Comparison of ENCODE assay signal across 32 cellular contexts in the genomic region with DNA sequence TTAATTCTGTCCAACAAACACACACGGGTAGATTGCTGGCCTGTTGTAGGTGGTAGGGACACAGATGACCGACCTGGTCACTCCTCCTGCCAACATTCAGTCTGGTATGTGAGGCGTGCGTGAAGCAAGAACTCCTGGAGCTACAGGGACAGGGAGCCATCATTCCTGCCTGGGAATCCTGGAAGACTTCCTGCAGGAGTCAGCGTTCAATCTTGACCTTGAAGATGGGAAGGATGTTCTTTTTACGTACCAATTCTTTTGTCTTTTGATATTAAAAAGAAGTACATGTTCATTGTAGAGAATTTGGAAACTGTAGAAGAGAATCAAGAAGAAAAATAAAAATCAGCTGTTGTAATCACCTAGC. TPM values are rescaled to one million over a fixed set of nuclear protein-coding genes. Genes with fewer than 3 reads are reported as not detected.
A peak's percentile ranks its signal among the peaks of the same experiment; 100 is the strongest.
DNase-seq lines count a peak whose midpoint lies in the region; ATAC-seq, FAIRE-seq and TF ChIP-seq lines count a peak whose summit lies in the region.
"Had no signal": no experiment of that assay in that cellular context is flagged by ENCODE, and none has a peak within 500 bp of the region (broad histone marks: within the 10 kb centered on the region; RNA-seq: fewer than 3 reads in every experiment).

No MANE protein-coding gene starts in this region.

- TF ChIP-seq RAD21 in A549 (conservative IDR thresholded peaks at IDR 0.05 in 1 of 2, IDR thresholded peaks at IDR 0.05 in 1 of 2), result no peak

- no peak overlapping the region for H2BK15ac ChIP-seq in H9 (ENCODE audit: low read depth, low read length)

- no peak for ATAC-seq in A549
- ATAC-seq: CD8-positive, alpha-beta T cell had no signal

- no peak overlapping the region for H3T11ph ChIP-seq in H9 (ENCODE audit: low read length)

- no peak overlapping the region for H3K23ac ChIP-seq in H9 (ENCODE audit: insufficient read length, low read depth, low read length)

- TF ChIP-seq EP300 in A549 (IDR thresholded peaks at IDR 0.05), result no peak

- no peak overlapping the region for H2BK5ac ChIP-seq in H9 (ENCODE audit: insufficient read length, low read length)

- no peak overlapping the region for H3K4me3 ChIP-seq in A549

- no peak overlapping the region for H4K91ac ChIP-seq in H9 (ENCODE audit: insufficient read length, low read depth, low read length)

- H3K9me3 ChIP-seq in A549, result no peaks in the 10 kb centered on the region
- no peaks in the 10 kb centered on the region for H3K9me3 ChIP-seq in H9 (ENCODE audit: control insufficient read depth, low read depth, low read length)

- POLR2A ChIA-PET in A549 (lab: Yijun Ruan, JAX), result no interaction called here
- POLR2A ChIA-PET in HEK293T (lab: Yijun Ruan, JAX), result interaction anchor here (1.0 kb wide), 1 partner anchor 71 kb away, joined by 3 read pairs; a partner anchor contains a TSS

- H3K4ac ChIP-seq in H9 (ENCODE audit: low read depth, low read length), result no peak overlapping the region

- H3K27ac Mint-ChIP-seq in H9 (no peak overlapping the region; a peak in 1 of 7 replicates), glutamatergic neuron (ENCODE audit: unreplicated experiment) (peak overlapping the region; percentile 21), neural crest cell (ENCODE audit: unreplicated experiment) (peak overlapping the region; percentile 39)
- H3K27ac Mint-ChIP-seq: CD8-positive, alpha-beta T cell had no signal

- no peak for FAIRE-seq in A549 (lab: Jason Lieb, UNC)
- FAIRE-seq: GM12892, GM19239, HepG2 had no signal

- H3K27me3 ChIP-seq in H9 (ENCODE audit: insufficient read depth, low read length), result 0 out of 2 replicates have a peak, but pooled peaks cover 1% of the 10 kb centered on the region

- CTCF ChIA-PET in A549 (lab: Yijun Ruan, JAX), result interaction anchor here (0.7 to 6.1 kb wide), 11 partner anchors 13 to 145 kb away, joined by 3 to 42 read pairs (median 4); no protein-coding TSS in a partner anchor
- CTCF ChIA-PET in HEK293T (lab: Yijun Ruan, JAX), result interaction anchor here (0.6 kb wide), 1 partner anchor 114 kb away, joined by 3 read pairs; no protein-coding TSS in a partner anchor

- H2AK5ac ChIP-seq in H9 (ENCODE audit: insufficient read length, low read length), result no peak overlapping the region

- DNase-seq in A549 (ENCODE audit: low read depth in 1 of 2, low spot score in 1 of 2) (no peak), H9 (no peak), glutamatergic neuron (no peak), neural crest cell (ENCODE audit: low read depth, low spot score) (no peak), T-helper 2 cell (no peak), NCI-H526 treated with DMSO at 0.1 percent for 48 hours (lab: John Stamatoyannopoulos, UW) (no peak), occipital lobe (lab: John Stamatoyannopoulos, UW) (no peak), HEK293T (ENCODE audit: extremely low spot score) (no peak)
- DNase-seq: AML-193; C1 segment of cervical spinal cord; CD8-positive, alpha-beta T cell; DMS79 treated with DMSO at 0.1 percent for 48 hours; GF-D8; KBM-7; MM.1S; NCI-H1048; NCI-H1417; NCI-H1694; NCI-H2029 treated with DMSO at 0.1 percent for 48 hours; NCI-H2227 treated with DMSO at 0.1 percent for 48 hours; NCI-H69; SHP77 treated with DMSO at 0.1 percent for 48 hours had no signal

- H3K36me3 Mint-ChIP-seq in H9 (ENCODE audit: insufficient read depth in 1 of 3, low read depth in 3 of 3), result no peaks in the 10 kb centered on the region; a peak in 1 of 7 replicates
- H3K36me3 Mint-ChIP-seq in glutamatergic neuron (ENCODE audit: unreplicated experiment), result no peaks in the 10 kb centered on the region
- H3K36me3 Mint-ChIP-seq in neural crest cell (ENCODE audit: low read depth), result no peaks in the 10 kb centered on the region
- H3K36me3 Mint-ChIP-seq: CD8-positive, alpha-beta T cell had no signal

- no peak overlapping the region for H3K4me2 ChIP-seq in A549
- no peak overlapping the region for H3K4me2 ChIP-seq in H9 (ENCODE audit: insufficient read depth, insufficient read length, low read length)

- 85% methylated on average over 6 of the region's 6 CpGs for WGBS in A549 (ENCODE audit: missing lambda C conversion rate)
- WGBS in H9 (ENCODE audit: extremely low coverage, insufficient read length, low lambda C conversion rate), result no CpG with 5 or more reads among the region's 6 CpGs

- H3K14ac ChIP-seq in H9 (ENCODE audit: insufficient read depth, low read length), result no peak overlapping the region

- H2BK20ac ChIP-seq in H9 (ENCODE audit: low read depth, low read length, poor library complexity, severe bottlenecking), result no peak overlapping the region

- H3K9me3 Mint-ChIP-seq in H9, result no peaks in the 10 kb centered on the region
- H3K9me3 Mint-ChIP-seq in glutamatergic neuron (ENCODE audit: unreplicated experiment), result peaks cover 11% of the 10 kb centered on the region
- H3K9me3 Mint-ChIP-seq in neural crest cell, result no peaks in the 10 kb centered on the region
- H3K9me3 Mint-ChIP-seq: CD8-positive, alpha-beta T cell had no signal

- H3K27ac ChIP-seq in A549 (0 out of 6 replicates have a peak overlapping the region, but pooled peaks of 1 of the 2 experiments have one; percentile 30), H9 (ENCODE audit: insufficient read length, low read depth, low read length) (no peak overlapping the region)
- H3K27ac ChIP-seq: RWPE1 had no signal

- no peak overlapping the region for H3K18ac ChIP-seq in H9 (ENCODE audit: insufficient read length, low read depth, low read length)

- no peak overlapping the region for H4K8ac ChIP-seq in H9 (replicated peaks; ENCODE audit: insufficient read length, low read depth, low read length)

- H3K79me1 ChIP-seq in H9 (ENCODE audit: insufficient read depth, low read depth, low read length, poor library complexity, severe bottlenecking), result no peaks in the 10 kb centered on the region

- no peak overlapping the region for H2BK120ac ChIP-seq in H9 (ENCODE audit: low read depth, low read length, poor library complexity, severe bottlenecking)

- H2BK12ac ChIP-seq in H9 (ENCODE audit: insufficient read length, low read depth, low read length), result no peak overlapping the region

- H3K27me3 Mint-ChIP-seq in H9 (ENCODE audit: low read depth) (no peaks in the 10 kb centered on the region; the same call in 1 of the 2 replicates), glutamatergic neuron (ENCODE audit: unreplicated experiment) (peaks cover 8% of the 10 kb centered on the region), neural crest cell (ENCODE audit: low read depth) (no peaks in the 10 kb centered on the region)

- TF ChIP-seq CTCF in A549 (IDR thresholded peaks at IDR 0.05), result no peak
- TF ChIP-seq CTCF in H9 (conservative IDR thresholded peaks at IDR 0.05), result 0 out of 3 replicates have a peak, but pooled peaks have one; percentile 3
- TF ChIP-seq CTCF in glutamatergic neuron (IDR thresholded peaks at IDR 0.05; ENCODE audit: partially characterized antibody, unreplicated experiment), result no peak
- TF ChIP-seq CTCF in neural crest cell (conservative IDR thresholded peaks at IDR 0.05), result no peak

- no peaks in the 10 kb centered on the region for H4K20me1 ChIP-seq in H9 (ENCODE audit: control insufficient read depth, insufficient read depth, insufficient read length)

- peaks cover 16% of the 10 kb centered on the region for H3K4me1 ChIP-seq in A549
- no peaks in the 10 kb centered on the region for H3K4me1 ChIP-seq in H9 (ENCODE audit: insufficient read depth, low read length)

- no peak overlapping the region for H2AFZ ChIP-seq in H9 (ENCODE audit: low read length)

- no peak overlapping the region for H3K9ac ChIP-seq in H9 (ENCODE audit: extremely low read depth, insufficient read length, low read length)

- TF ChIP-seq POLR2A in A549 (IDR thresholded peaks at IDR 0.05; ENCODE audit: low read length), result no peak

- no peak overlapping the region for H3K56ac ChIP-seq in H9 (ENCODE audit: insufficient read length, low read depth, low read length)

- peaks cover 0 to 3% of the 10 kb centered on the region in 2 experiments; a peak in 1 of 4 replicates for H3K4me1 Mint-ChIP-seq in H9
- H3K4me1 Mint-ChIP-seq in glutamatergic neuron (ENCODE audit: low read depth, unreplicated experiment), result no peaks in the 10 kb centered on the region
- H3K4me1 Mint-ChIP-seq in neural crest cell, result peaks cover 9% of the 10 kb centered on the region

- H3K4me3 Mint-ChIP-seq in H9, result no peak overlapping the region; a peak in 1 of 5 replicates
- no peak overlapping the region for H3K4me3 Mint-ChIP-seq in glutamatergic neuron (ENCODE audit: unreplicated experiment)
- no peak overlapping the region for H3K4me3 Mint-ChIP-seq in neural crest cell
- H3K4me3 Mint-ChIP-seq: CD8-positive, alpha-beta T cell had no signal

- no peak overlapping the region for H4K5ac ChIP-seq in H9 (ENCODE audit: insufficient read length, low read depth, low read length)

- no peaks in the 10 kb centered on the region for H3K79me2 ChIP-seq in H9 (ENCODE audit: insufficient read depth, low read length)

- H3K23me2 ChIP-seq in H9 (ENCODE audit: insufficient read length, low read depth, low read length, poor library complexity, severe bottlenecking), result no peaks in the 10 kb centered on the region

RNA-seq across cellular contexts. Expression of a gene that starts 3.5 kb away (rescaled TPM):
- polyA plus RNA-seq in A549 (2011; rRNA removed) (0.45 and 0.77 TPM in 2 replicates), A549 (2017; fragmentation: RNase III; extraction: RNeasy Plus Mini Kit Qiagen cat#74134 plus additional on column Dnase treatment) (0.17 to 0.34 TPM (median 0.25 TPM) in 3 replicates)
- 0.17 and 0.22 TPM in 2 replicates for polyA plus RNA-seq in A549 (2012; cell fraction: cytosol; rRNA removed)
- 0.70 and 0.87 TPM in 2 replicates for polyA plus RNA-seq in A549 (2012; cell fraction: nucleus; rRNA removed)
- 0.41 and 1.2 TPM in 2 replicates for polyA minus RNA-seq in A549 (2011; rRNA and poly(A)+ RNA removed)
- total RNA-seq in H9 (2021) (0.46 and 0.64 TPM in 2 replicates), glutamatergic neuron (ENCODE audit: unreplicated experiment) (not detected), neural crest cell (not detected in 2 replicates), occipital lobe (0.16 TPM)
- total RNA-seq: A172, H4, HT-29, LHCN-M2 had no signal
- polyA plus RNA-seq: AG04450 had no signal

RNA-seq across cellular contexts. Expression of a gene that starts 30.0 kb away (rescaled TPM):
- polyA plus RNA-seq in A549 (2011; rRNA removed), result 0.17 and 0.28 TPM in 2 replicates
- polyA plus RNA-seq in A549 (2012; cell fraction: cytosol; rRNA removed), result 0.05 and 0.19 TPM in 2 replicates
- 0.11 and 0.20 TPM in 2 replicates for polyA plus RNA-seq in A549 (2012; cell fraction: nucleus; rRNA removed)
- 0.10 to 0.28 TPM (median 0.10 TPM) in 3 replicates for polyA plus RNA-seq in A549 (2017; fragmentation: RNase III; extraction: RNeasy Plus Mini Kit Qiagen cat#74134 plus additional on column Dnase treatment)
- polyA minus RNA-seq in A549 (2011; rRNA and poly(A)+ RNA removed), result 0.91 TPM in 1 of 2 replicates, not detected in the other
- total RNA-seq in H9 (2021), result 0.72 TPM in 1 of 2 replicates, not detected in the other
- not detected for total RNA-seq in glutamatergic neuron (ENCODE audit: unreplicated experiment)
- total RNA-seq in neural crest cell, result 0.16 and 0.32 TPM in 2 replicates
- 0.78 TPM for total RNA-seq in occipital lobe
- total RNA-seq: A172; CD8-positive, alpha-beta T cell; HT-29; LHCN-M2; NCI-H460 had no signal
- polyA plus RNA-seq: AG04450 had no signal

RNA-seq across cellular contexts. Expression of a gene that starts 36.2 kb away (rescaled TPM):
- polyA plus RNA-seq in A549 (2011; rRNA removed) (28.3 and 37.7 TPM in 2 replicates), A549 (2017; fragmentation: RNase III; extraction: RNeasy Plus Mini Kit Qiagen cat#74134 plus additional on column Dnase treatment) (91.8 to 142 TPM (median 130 TPM) in 3 replicates)
- polyA plus RNA-seq in A549 (2012; cell fraction: cytosol; rRNA removed), result 46.7 and 66.1 TPM in 2 replicates
- polyA plus RNA-seq in A549 (2012; cell fraction: nucleus; rRNA removed), result 102 and 106 TPM in 2 replicates
- 31.9 and 33.7 TPM in 2 replicates for polyA minus RNA-seq in A549 (2011; rRNA and poly(A)+ RNA removed)
- total RNA-seq in H9 (2021) (0.57 and 1.1 TPM in 2 replicates), glutamatergic neuron (ENCODE audit: unreplicated experiment) (116 TPM), neural crest cell (56.6 and 58.5 TPM in 2 replicates), occipital lobe (31.4 TPM)

Comparison
In these comparisons a context has a peak if more than half of its experiments do, and no peak if none do; other contexts are left out.
1. H3K27ac Mint-ChIP-seq: peak in glutamatergic neuron (single experiment) and neural crest cell (single experiment); none in H9 (0 of 3).
2. RNA of a gene that starts 36.2 kb away (total RNA-seq): 116 TPM in glutamatergic neuron (single experiment), 56.6 to 58.5 TPM in neural crest cell and 31.4 TPM in occipital lobe (single experiment); 0.57 to 1.1 TPM in H9; every median in the first group is over 10 times any median in the second.